In the genomic region with DNA sequence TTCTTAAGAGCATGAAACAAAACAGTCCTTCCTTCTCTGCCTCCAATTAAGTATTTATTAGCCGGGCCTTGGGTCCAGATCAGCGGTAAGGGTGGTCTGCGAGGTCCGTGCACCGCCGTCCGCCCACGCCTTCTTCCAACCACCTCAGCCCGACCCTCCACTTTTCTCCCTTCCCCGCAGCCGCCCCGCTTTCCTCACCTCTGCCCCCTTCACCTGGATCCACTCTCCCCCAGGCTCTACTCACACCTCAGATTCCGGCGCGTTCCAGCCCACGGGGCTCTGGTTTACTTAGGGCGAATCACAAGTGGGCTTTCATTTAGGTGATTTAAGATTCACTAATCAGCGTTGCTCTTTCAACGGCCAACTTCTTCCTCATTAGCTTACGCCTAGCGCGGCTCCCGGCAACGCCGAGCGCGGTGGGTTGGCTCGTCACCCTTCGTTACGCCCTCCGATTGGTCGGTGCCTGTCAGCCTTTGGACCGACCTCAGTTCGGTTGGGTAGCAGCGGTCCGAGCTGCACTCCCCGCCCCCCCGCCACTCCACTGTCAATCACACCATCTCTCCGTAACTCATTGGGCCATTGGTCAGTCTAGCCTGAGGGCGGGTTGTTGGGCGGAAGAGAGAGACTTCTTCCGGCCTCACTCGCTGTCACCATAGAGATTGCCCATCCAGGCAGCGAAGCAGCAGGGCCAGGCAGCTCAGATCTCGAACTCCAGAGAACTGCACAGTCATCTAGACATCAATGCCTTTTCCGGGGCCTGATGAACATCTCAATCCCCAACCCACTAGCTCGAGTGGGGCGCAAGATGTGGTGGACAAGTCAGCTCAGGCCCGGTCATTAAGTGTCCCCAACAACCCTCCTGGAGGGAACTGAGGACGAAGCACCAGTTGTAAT, we compare ENCODE assay signal across 8 cellular contexts. TPM values are rescaled to one million over a fixed set of nuclear protein-coding genes. Genes with fewer than 3 reads are reported as not detected.
DNase-seq lines count a peak whose midpoint lies in the region; ATAC-seq and TF ChIP-seq lines count a peak whose summit lies in the region.

A gene (minus strand): TSS at position 286 of the 894 bp plus-strand sequence. CDS start 9,385 bp downstream, outside the sequence.

- H3K79me2 ChIP-seq in DND-41 (ENCODE audit: insufficient read depth, low read length), result no peaks in the 10 kb centered on the region
- H3K79me2 ChIP-seq in GM23248 (ENCODE audit: insufficient read depth), result peaks cover 20% of the 10 kb centered on the region

- H4K20me1 ChIP-seq in DND-41 (ENCODE audit: insufficient read depth, low read length) (no peaks in the 10 kb centered on the region), GM23248 (ENCODE audit: insufficient read depth) (no peaks in the 10 kb centered on the region)

- H3K27me3 Mint-ChIP-seq in activated T-helper 1 cell treated with anti-CD3 and anti-CD28 coated beads, Interleukin-12 subunit alpha, Interleukin-12 subunit beta, Interleukin-2, Interleukin-4 antibody, amounts not matched to agents 30 ng/mL and 10 ng/mL and 1 ng/mL, durations not matched to agents 14 hours and 24 hours and 36 hours (ENCODE audit: insufficient read depth), result peaks cover 2% of the 10 kb centered on the region

- H3K27ac ChIP-seq in DND-41 (ENCODE audit: low read length), result no peak within 1 kb of the TSS
- H3K27ac ChIP-seq in GM23248, result peak within 1 kb of the TSS; percentile 41
- peak within 1 kb of the TSS; percentile 83 to 90 (median 88) for H3K27ac ChIP-seq in esophagus squamous epithelium

- peaks cover 3% of the 10 kb centered on the region for H3K36me3 Mint-ChIP-seq in activated T-helper 1 cell treated with anti-CD3 and anti-CD28 coated beads, Interleukin-12 subunit alpha, Interleukin-12 subunit beta, Interleukin-2, Interleukin-4 antibody, amounts not matched to agents 30 ng/mL and 10 ng/mL and 1 ng/mL, durations not matched to agents 14 hours and 24 hours and 36 hours (ENCODE audit: low read depth)

- H3K4me1 Mint-ChIP-seq in activated T-helper 1 cell treated with anti-CD3 and anti-CD28 coated beads, Interleukin-12 subunit alpha, Interleukin-12 subunit beta, Interleukin-2, Interleukin-4 antibody, amounts not matched to agents 30 ng/mL and 10 ng/mL and 1 ng/mL, durations not matched to agents 14 hours and 24 hours and 36 hours (ENCODE audit: low read depth), result peaks cover 17% of the 10 kb centered on the region

- H3K9me3 Mint-ChIP-seq in activated T-helper 1 cell treated with anti-CD3 and anti-CD28 coated beads, Interleukin-12 subunit alpha, Interleukin-12 subunit beta, Interleukin-2, Interleukin-4 antibody, amounts not matched to agents 30 ng/mL and 10 ng/mL and 1 ng/mL, durations not matched to agents 14 hours and 24 hours and 36 hours, result peaks cover 11% of the 10 kb centered on the region

- 8% methylated on average over 31 to 50 of the region's 50 CpGs for WGBS in GM23248 (ENCODE audit: low coverage in 1 of 2, low lambda C conversion rate in 2 of 2, missing lambda C conversion rate in 2 of 2), 2 experiments
- WGBS in esophagus squamous epithelium, 2 donors, result 8 to 11% methylated on average over 29 to 41 of the region's 50 CpGs

- TF ChIP-seq POLR2A in esophagus squamous epithelium (IDR thresholded peaks at IDR 0.05), result peak in 1 of 4 donors; percentile 28

- H3K9ac ChIP-seq in DND-41 (ENCODE audit: low read depth, low read length) (peak within 1 kb of the TSS; percentile 38), GM23248 (peak within 1 kb of the TSS; percentile 85)

- H2AFZ ChIP-seq in DND-41 (ENCODE audit: low read depth, low read length), result peak within 1 kb of the TSS; percentile 33
- peak within 1 kb of the TSS; percentile 97 for H2AFZ ChIP-seq in GM23248

- DNase-seq in DND-41 (peak; percentile 90), GM23248 (peak; percentile 99), Kasumi-1 (lab: John Stamatoyannopoulos, UW) (peak; percentile 96 to 97), RPMI7951 (ENCODE audit: low read depth) (peak; percentile 99), esophagus squamous epithelium (lab: John Stamatoyannopoulos, UW) (peak; percentile 96), myocyte (ENCODE audit: low read depth) (peak; percentile 99)
- peak; percentile 95 for DNase-seq in activated T-helper 1 cell treated with anti-CD3 and anti-CD28 coated beads, Interleukin-12 subunit alpha, Interleukin-12 subunit beta, Interleukin-2, Interleukin-4 antibody, amounts not matched to agents 30 ng/mL and 10 ng/mL and 1 ng/mL, durations not matched to agents 14 hours and 24 hours and 36 hours (ENCODE audit: low spot score)
- peak; percentile 90 to 96 for DNase-seq in stimulated activated CD8-positive, alpha-beta memory T cell treated with anti-CD3 and anti-CD28 coated beads, Interleukin-7, amount 100 ng/mL, for 48 hours (ENCODE audit: extremely low read depth in 1 of 2, low read depth in 1 of 2)

- peak within 1 kb of the TSS; percentile 94 for H3K4me3 Mint-ChIP-seq in activated T-helper 1 cell treated with anti-CD3 and anti-CD28 coated beads, Interleukin-12 subunit alpha, Interleukin-12 subunit beta, Interleukin-2, Interleukin-4 antibody, amounts not matched to agents 30 ng/mL and 10 ng/mL and 1 ng/mL, durations not matched to agents 14 hours and 24 hours and 36 hours

- H3K27ac Mint-ChIP-seq in activated T-helper 1 cell treated with anti-CD3 and anti-CD28 coated beads, Interleukin-12 subunit alpha, Interleukin-12 subunit beta, Interleukin-2, Interleukin-4 antibody, amounts not matched to agents 30 ng/mL and 10 ng/mL and 1 ng/mL, durations not matched to agents 14 hours and 24 hours and 36 hours, result peak within 1 kb of the TSS; percentile 95

- in situ Hi-C loops in GM23248 (cut with MboI), result no loop called here

- H3K27me3 ChIP-seq in DND-41 (ENCODE audit: insufficient read depth, low read length, poor library complexity), result peaks cover 33% of the 10 kb centered on the region
- H3K27me3 ChIP-seq in GM23248 (replicated peaks; ENCODE audit: insufficient read depth), result no peaks in the 10 kb centered on the region
- no peaks in the 10 kb centered on the region for H3K27me3 ChIP-seq in esophagus squamous epithelium

- ATAC-seq in DND-41 (ENCODE audit: insufficient read depth, low read depth), result peak; percentile 97

- no peaks in the 10 kb centered on the region for H3K9me2 ChIP-seq in GM23248 (ENCODE audit: insufficient read depth)

- H3K4me3 ChIP-seq in DND-41 (ENCODE audit: low read depth in 1 of 2, low read length in 2 of 2) (peak within 1 kb of the TSS in 1 of 2 experiments; percentile 53; a peak in 2 of 4 replicates), GM23248 (peak within 1 kb of the TSS; percentile 83), esophagus squamous epithelium (peak within 1 kb of the TSS; percentile 65 to 90 (median 77))

- no peaks in the 10 kb centered on the region for H3F3A ChIP-seq in GM23248 (ENCODE audit: insufficient read depth)

- no peak for TF ChIP-seq CTCF in DND-41 (IDR thresholded peaks at IDR 0.05; ENCODE audit: borderline replicate concordance, extremely low read depth, low read length, poor library complexity, severe bottlenecking)
- no peak for TF ChIP-seq CTCF in esophagus squamous epithelium (IDR thresholded peaks at IDR 0.05)

- H3K9me3 ChIP-seq in DND-41 (ENCODE audit: insufficient read depth, low read length, severe bottlenecking), result no peaks in the 10 kb centered on the region
- no peaks in the 10 kb centered on the region for H3K9me3 ChIP-seq in GM23248 (ENCODE audit: low read depth)
- H3K9me3 ChIP-seq in esophagus squamous epithelium, result no peaks in the 10 kb centered on the region

- intact Hi-C loops in activated T-helper 1 cell treated with anti-CD3 and anti-CD28 coated beads, Interleukin-12 subunit alpha, Interleukin-12 subunit beta, Interleukin-2, Interleukin-4 antibody, amounts not matched to agents 30 ng/mL and 10 ng/mL and 1 ng/mL, durations not matched to agents 14 hours and 24 hours and 36 hours (cut with micrococcal nuclease), result loop anchor here (1.0 to 5.0 kb wide), 18 partner anchors 13 to 1101 kb away; a partner anchor contains a TSS
- intact Hi-C loops in esophagus squamous epithelium (cut with DNase I), result no loop called here

- H3K4me1 ChIP-seq in DND-41 (ENCODE audit: insufficient read depth, low read length) (no peaks in the 10 kb centered on the region; the same call in 1 of the 2 replicates), GM23248 (ENCODE audit: insufficient read depth) (peaks cover 8% of the 10 kb centered on the region; the same call in 1 of the 2 replicates), esophagus squamous epithelium (peaks cover 7 to 14% (median 9%) of the 10 kb centered on the region in 3 donors)

- peak within 1 kb of the TSS; percentile 52; the same call in 1 of the 2 replicates for H3K4me2 ChIP-seq in DND-41 (ENCODE audit: insufficient read depth, low read length)
- H3K4me2 ChIP-seq in GM23248 (ENCODE audit: unreplicated experiment), result peak within 1 kb of the TSS; percentile 95

- H3K36me3 ChIP-seq in DND-41 (ENCODE audit: insufficient read depth, low read length) (no peaks in the 10 kb centered on the region), GM23248 (ENCODE audit: low read depth) (no peaks in the 10 kb centered on the region), esophagus squamous epithelium (no peaks in the 10 kb centered on the region)

RNA-seq across cellular contexts. Expression of the gene that starts here (rescaled TPM):
- 31.9 and 44.9 TPM in 2 replicates for total RNA-seq in GM23248 (2014; rRNA removed; shearing (Covaris generic))
- polyA plus RNA-seq in GM23248 (2016; fragmentation: Nextera tagmentation; extraction: Ambion mirVana), result 30.1 and 32.8 TPM in 2 replicates
- 37.2 and 38.0 TPM in 2 replicates for total RNA-seq in RPMI7951 (2014; rRNA removed; shearing (Covaris generic))
- total RNA-seq in activated T-helper 1 cell treated with anti-CD3 and anti-CD28 coated beads, Interleukin-12 subunit alpha, Interleukin-12 subunit beta, Interleukin-2, Interleukin-4 antibody, amounts not matched to agents 30 ng/mL and 10 ng/mL and 1 ng/mL, durations not matched to agents 14 hours and 24 hours and 36 hours, result 14.6 and 18.0 TPM in 2 replicates
- total RNA-seq in esophagus squamous epithelium (10 to 100 TPM in 3 of 4 donors, 1 to 10 TPM in 1; 7.5 to 17.3 (median 13.9) TPM), myocyte (24.4 and 30.8 TPM in 2 replicates)
- polyA plus RNA-seq in myocyte (2012), result 23.0 TPM
